In genomic region chr10:58693919-58694318, GRCh38 we compare ENCODE assay signal across 34 cellular contexts.
"Had no signal": no experiment of that assay in that cellular context is flagged by ENCODE, and none has a peak within 500 bp of the region (broad histone marks: within the 10 kb centered on the region; RNA-seq: fewer than 3 reads in every experiment).

No MANE protein-coding gene starts in this region.

- H3K9me3 ChIP-seq: body of pancreas had no signal

- H3K4me3 ChIP-seq: adrenal gland, body of pancreas, breast epithelium had no signal

- H3K36me3 ChIP-seq: adrenal gland, brain microvascular endothelial cell, breast epithelium had no signal

- FAIRE-seq: astrocyte, TTC549 had no signal

- H3K4me1 ChIP-seq: adrenal gland, breast epithelium had no signal

- H3K27ac ChIP-seq: adrenal gland, body of pancreas, brain microvascular endothelial cell, breast epithelium, VCaP had no signal

- ATAC-seq: activated CD4-positive, alpha-beta T cell treated with anti-CD3 and anti-CD28 coated beads for 36 hours; activated CD8-positive, alpha-beta memory T cell treated with anti-CD3 and anti-CD28 coated beads, Interleukin-2, amount 10 ng/mL, durations not matched to agents 7 days and 5 days; activated CD8-positive, alpha-beta T cell treated with anti-CD3 and anti-CD28 coated beads, Interleukin-2, amount 10 ng/mL, durations not matched to agents 7 days and 5 days; activated naive CD4-positive, alpha-beta T cell treated with anti-CD3 and anti-CD28 coated beads, Interleukin-2, amount 50 U/mL, for 72 hours; activated T-cell treated with anti-CD3 and anti-CD28 coated beads, Interleukin-2, amount 50 U/mL, for 4 hours; activated T-cell treated with anti-CD3 and anti-CD28 coated beads, Interleukin-2, amount 50 U/mL, for 72 hours; activated T-helper 17 cell treated with anti-CD3 and anti-CD28 coated beads, Interleukin-2, amount 50 U/mL, for 72 hours; body of pancreas had no signal

- DNase-seq: activated B cell treated with CpG ODN at 0.5 μM for 24 hours; activated CD4-positive, alpha-beta memory T cell treated with anti-CD3 and anti-CD28 coated beads, Interleukin-2, amount 10 ng/mL, durations not matched to agents 7 days and 5 days; activated CD4-positive, alpha-beta T cell treated with anti-CD3 and anti-CD28 coated beads for 1 hour; activated CD4-positive, alpha-beta T cell treated with anti-CD3 and anti-CD28 coated beads for 36 hours; activated CD4-positive, alpha-beta T cell treated with anti-CD3 and anti-CD28 coated beads for 48 hours; activated CD4-positive, alpha-beta T cell treated with anti-CD3 and anti-CD28 coated beads, Interleukin-2, amount 10 ng/mL, durations not matched to agents 7 days and 5 days; activated CD4-positive, alpha-beta T cell treated with anti-CD3 and anti-CD28 coated beads, Interleukin-2, amount 50 U/mL, for 48 hours; activated CD8-positive, alpha-beta memory T cell treated with anti-CD3 and anti-CD28 coated beads for 24 hours; activated CD8-positive, alpha-beta memory T cell treated with anti-CD3 and anti-CD28 coated beads, Interleukin-2, amount 10 ng/mL, durations not matched to agents 7 days and 5 days; activated CD8-positive, alpha-beta memory T cell treated with anti-CD3 and anti-CD28 coated beads, Interleukin-2, amount 50 U/mL, for 48 hours; activated CD8-positive, alpha-beta T cell treated with anti-CD3 and anti-CD28 coated beads, Interleukin-2, amount 10 ng/mL, durations not matched to agents 7 days and 5 days; activated effector memory CD4-positive, alpha-beta T cell treated with anti-CD3 and anti-CD28 coated beads, Interleukin-2, amount 50 U/mL, for 16 hours; activated gamma-delta T cell treated with Interleukin-2 at 50 U/mL for 16 hours; activated naive CD4-positive, alpha-beta T cell; activated naive CD4-positive, alpha-beta T cell treated with anti-CD3 and anti-CD28 coated beads for 36 hours; activated naive CD4-positive, alpha-beta T cell treated with anti-CD3 and anti-CD28 coated beads, Interleukin-2, amount 50 U/mL, for 16 hours; activated naive CD8-positive, alpha-beta T cell treated with anti-CD3 and anti-CD28 coated beads for 36 hours; activated T-cell treated with anti-CD3 and anti-CD28 coated beads, Interleukin-2, amount 50 U/mL, for 4 hours; activated T-cell treated with anti-CD3 and anti-CD28 coated beads, Interleukin-2, amount 50 U/mL, for 72 hours; adrenal gland; amniotic stem cell; aorta; body of pancreas; brain microvascular endothelial cell; central memory CD4-positive, alpha-beta T cell; T-helper 1 cell; T-helper 2 cell; T-helper 9 cell had no signal

- H3K27me3 ChIP-seq: adrenal gland, body of pancreas, brain microvascular endothelial cell, breast epithelium had no signal
